ENCODE assay signal across 23 cellular contexts in the genomic region with DNA sequence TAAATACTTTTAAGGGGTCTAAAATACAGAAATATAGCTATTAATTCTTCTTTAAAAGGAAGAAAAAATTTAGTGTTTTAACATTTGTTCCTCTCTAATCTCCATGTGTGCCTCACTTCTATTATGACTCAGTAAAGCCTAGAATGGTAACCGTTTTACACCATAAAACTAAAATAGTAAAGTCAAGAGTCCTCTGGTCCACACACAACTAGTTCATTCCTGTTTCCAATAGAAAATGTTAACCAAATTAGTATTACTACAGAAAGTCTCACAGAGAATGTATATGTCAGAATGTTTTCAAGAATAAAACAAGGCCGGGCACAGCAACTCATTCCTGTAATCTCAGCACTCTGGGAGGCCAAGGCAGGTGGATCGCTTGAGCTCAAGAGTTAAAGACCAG. TPM values are rescaled to one million over a fixed set of nuclear protein-coding genes. Genes with fewer than 3 reads are reported as not detected.
DNase-seq lines count a peak whose midpoint lies in the region; ATAC-seq lines count a peak whose summit lies in the region.
"Had no signal": no experiment of that assay in that cellular context is flagged by ENCODE, and none has a peak within 500 bp of the region (broad histone marks: within the 10 kb centered on the region; RNA-seq: fewer than 3 reads in every experiment).

No MANE protein-coding gene starts in this region.

- DNase-seq in activated CD4-positive, alpha-beta T cell treated with anti-CD3 and anti-CD28 coated beads for 36 hours = peak; percentile 20
- DNase-seq in activated CD4-positive, alpha-beta T cell treated with anti-CD3 and anti-CD28 coated beads for 4 hours = no peak
- no peak for DNase-seq in MV-4-11 (lab: John Stamatoyannopoulos, UW)
- DNase-seq in central memory CD4-positive, alpha-beta T cell = no peak
- DNase-seq: Calu3; dorsolateral prefrontal cortex; left ventricle myocardium superior; NCI-H1417 treated with DMSO at 0.1 percent for 48 hours; NCI-H2081 treated with DMSO at 0.1 percent for 48 hours; NCI-H748 treated with DMSO at 0.1 percent for 48 hours; right lobe of liver; SIG-M5; stimulated activated CD4-positive, alpha-beta T cell treated with anti-CD3 and anti-CD28 coated beads, Interleukin-4, amount 100 ng/mL, for 24 hours; stimulated activated naive B cell treated with anti-CD40 and anti-IgM and Interleukin-4, amounts not matched to agents 10 μg/mL and 1 μg/mL and 100 μg/mL, for 72 hours; SW 1271; T-helper 9 cell; testis; WERI-Rb-1 had no signal

- intact Hi-C loops in activated CD4-positive, alpha-beta T cell treated with anti-CD3 and anti-CD28 coated beads for 36 hours (cut with DNase I, micrococcal nuclease) = no loop called here

- no peak overlapping the region for H3K27ac Mint-ChIP-seq in activated CD4-positive, alpha-beta T cell treated with anti-CD3 and anti-CD28 coated beads for 36 hours
- H3K27ac Mint-ChIP-seq: stimulated activated naive B cell treated with anti-CD40 and anti-IgM and Interleukin-4, amounts not matched to agents 10 μg/mL and 1 μg/mL and 100 μg/mL, for 72 hours had no signal

- H3K27me3 Mint-ChIP-seq in activated CD4-positive, alpha-beta T cell treated with anti-CD3 and anti-CD28 coated beads for 36 hours = no peaks in the 10 kb centered on the region
- H3K27me3 Mint-ChIP-seq: brain; stimulated activated naive B cell treated with anti-CD40 and anti-IgM and Interleukin-4, amounts not matched to agents 10 μg/mL and 1 μg/mL and 100 μg/mL, for 72 hours had no signal

- peak; percentile 88 for ATAC-seq in activated CD4-positive, alpha-beta T cell treated with anti-CD3 and anti-CD28 coated beads for 36 hours
- ATAC-seq in GM18499 (IDR thresholded peaks at IDR 0.05; ENCODE audit: insufficient read depth, unreplicated experiment) (peak; percentile 64), GM21786 (IDR thresholded peaks at IDR 0.05; ENCODE audit: unreplicated experiment) (peak; percentile 49), HG03378 (IDR thresholded peaks at IDR 0.05; ENCODE audit: unreplicated experiment) (peak; percentile 51), GM21619 (IDR thresholded peaks at IDR 0.05; ENCODE audit: unreplicated experiment) (no peak)
- ATAC-seq: left ventricle myocardium superior, right lobe of liver had no signal

- H3K36me3 Mint-ChIP-seq in activated CD4-positive, alpha-beta T cell treated with anti-CD3 and anti-CD28 coated beads for 36 hours (ENCODE audit: low read depth) = no peaks in the 10 kb centered on the region

- H3K9me3 Mint-ChIP-seq in activated CD4-positive, alpha-beta T cell treated with anti-CD3 and anti-CD28 coated beads for 36 hours (ENCODE audit: low read depth) = no peaks in the 10 kb centered on the region
- H3K9me3 Mint-ChIP-seq: brain; stimulated activated naive B cell treated with anti-CD40 and anti-IgM and Interleukin-4, amounts not matched to agents 10 μg/mL and 1 μg/mL and 100 μg/mL, for 72 hours had no signal

- CTCF ChIA-PET in activated CD4-positive, alpha-beta T cell treated with anti-CD3 and anti-CD28 coated beads for 36 hours (lab: Charles Lee) = interaction anchor here (0.6 to 1.4 kb wide), 2 partner anchors 32 to 39 kb away, joined by 3 to 5 read pairs; no protein-coding TSS in a partner anchor

- peaks cover 46% of the 10 kb centered on the region for H3K4me1 Mint-ChIP-seq in activated CD4-positive, alpha-beta T cell treated with anti-CD3 and anti-CD28 coated beads for 36 hours

- POLR2A ChIA-PET in activated CD4-positive, alpha-beta T cell treated with anti-CD3 and anti-CD28 coated beads for 36 hours (lab: Charles Lee) = no interaction called here

- H3K4me3 Mint-ChIP-seq in activated CD4-positive, alpha-beta T cell treated with anti-CD3 and anti-CD28 coated beads for 36 hours = no peak overlapping the region
- H3K4me3 Mint-ChIP-seq: brain; stimulated activated naive B cell treated with anti-CD40 and anti-IgM and Interleukin-4, amounts not matched to agents 10 μg/mL and 1 μg/mL and 100 μg/mL, for 72 hours had no signal

RNA-seq across cellular contexts. Expression of a gene that starts 55.8 kb away (rescaled TPM):
- total RNA-seq in activated CD4-positive, alpha-beta T cell treated with anti-CD3 and anti-CD28 coated beads for 36 hours = 10 to 100 TPM; 17.7 to 22.6 TPM
